Comparison of ENCODE assay signal across 8 cellular contexts in genomic region chr10:125521721-125522680, GRCh38.
DNase-seq lines count a peak whose midpoint lies in the region; ATAC-seq and TF ChIP-seq lines count a peak whose summit lies in the region.

No MANE protein-coding gene starts in this region.

- peaks cover 5% of the 10 kb centered on the region for H3K9me3 Mint-ChIP-seq in type B pancreatic cell

- no peaks in the 10 kb centered on the region for H3K36me3 Mint-ChIP-seq in type B pancreatic cell

- peak; percentile 72 for ATAC-seq in GM21529 (IDR thresholded peaks at IDR 0.05; ENCODE audit: unreplicated experiment)

- H3K27me3 Mint-ChIP-seq in type B pancreatic cell = peaks cover 4% of the 10 kb centered on the region

- no peak overlapping the region for H3K4me3 Mint-ChIP-seq in type B pancreatic cell

- peak; percentile 78 for TF ChIP-seq CTCF in GM12865 (IDR thresholded peaks at IDR 0.05; ENCODE audit: insufficient read depth, low read depth, low read length, missing control alignments)
- TF ChIP-seq CTCF in fibroblast of the aortic adventitia (IDR thresholded peaks at IDR 0.05; ENCODE audit: insufficient read depth, low read length) = peak; percentile 77
- TF ChIP-seq CTCF in type B pancreatic cell (conservative IDR thresholded peaks at IDR 0.05) = peak; percentile 79

- H3K4me1 Mint-ChIP-seq in type B pancreatic cell (ENCODE audit: unreplicated experiment) = no peaks in the 10 kb centered on the region

- no peak overlapping the region for H3K27ac Mint-ChIP-seq in type B pancreatic cell

- DNase-seq in GM12865 (ENCODE audit: low read depth) (peak; percentile 44), NCI-H460 (ENCODE audit: extremely low read depth, low read depth) (peak; percentile 13), fibroblast of the aortic adventitia (ENCODE audit: low read depth) (no peak), type B pancreatic cell (ENCODE audit: extremely low spot score, unreplicated experiment) (no peak), NCI-H128 (lab: John Stamatoyannopoulos, UW; ENCODE audit: unreplicated experiment) (no peak), SW 1271 (lab: John Stamatoyannopoulos, UW) (no peak), hypothalamus (lab: John Stamatoyannopoulos, UW) (no peak)

- no peak overlapping the region for H3K4me3 ChIP-seq in GM12865 (ENCODE audit: low read depth, low read length)
- H3K4me3 ChIP-seq in fibroblast of the aortic adventitia (ENCODE audit: low read depth, low read length) = no peak overlapping the region

Comparison
In these comparisons a context has a peak if more than half of its experiments do, and no peak if none do; other contexts are left out.
1. DNase-seq: peak in GM12865 (single experiment) and NCI-H460 (single experiment); none in fibroblast of the aortic adventitia (single experiment), type B pancreatic cell (single experiment), NCI-H128 (single experiment), SW 1271 (0 of 2) and hypothalamus (0 of 51).
2. Peak in every context shown above with its lines, with median percentiles within 50 percentile points of each other: CTCF ChIP-seq.